ENCODE assay signal across 8 cellular contexts in genomic region chr11:1486054-1486825, GRCh38. TPM values are rescaled to one million over a fixed set of nuclear protein-coding genes. Genes with fewer than 3 reads are reported as not detected.
DNase-seq lines count a peak whose midpoint lies in the region; ATAC-seq and TF ChIP-seq lines count a peak whose summit lies in the region.

TSS of gene MOB2 (minus strand) at chr11:1486779. CDS start at chr11:1486556, 223 bp downstream.

- ATAC-seq in HG02763 (IDR thresholded peaks at IDR 0.05; ENCODE audit: unreplicated experiment) = no peak

- H3K4me3 Mint-ChIP-seq in activated CD4-positive, alpha-beta T cell treated with anti-CD3 and anti-CD28 coated beads, Interleukin-2, amount 10 ng/mL, durations not matched to agents 7 days and 5 days = no peak within 1 kb of the TSS
- H3K4me3 Mint-ChIP-seq in type B pancreatic cell = no peak within 1 kb of the TSS

- H3K36me3 Mint-ChIP-seq in activated CD4-positive, alpha-beta T cell treated with anti-CD3 and anti-CD28 coated beads, Interleukin-2, amount 10 ng/mL, durations not matched to agents 7 days and 5 days (ENCODE audit: low read depth) = no peaks in the 10 kb centered on the region
- no peaks in the 10 kb centered on the region for H3K36me3 Mint-ChIP-seq in type B pancreatic cell

- DNase-seq in activated CD4-positive, alpha-beta T cell treated with anti-CD3 and anti-CD28 coated beads, Interleukin-2, amount 10 ng/mL, durations not matched to agents 7 days and 5 days = no peak
- DNase-seq in activated CD4-positive, alpha-beta T cell treated with anti-CD3 and anti-CD28 coated beads, Interleukin-2, amount 50 U/mL, for 1 hour = no peak
- no peak for DNase-seq in cerebellum (ENCODE audit: low spot score)
- DNase-seq in lung microvascular endothelial cell (ENCODE audit: low read depth in 2 of 2) = peak; percentile 44 to 63
- no peak for DNase-seq in type B pancreatic cell (ENCODE audit: extremely low spot score, unreplicated experiment)
- no peak for DNase-seq in HCEC 1CT
- DNase-seq in NCI-H446 (lab: John Stamatoyannopoulos, UW) = no peak

- no peaks in the 10 kb centered on the region for H3K9me3 Mint-ChIP-seq in activated CD4-positive, alpha-beta T cell treated with anti-CD3 and anti-CD28 coated beads, Interleukin-2, amount 10 ng/mL, durations not matched to agents 7 days and 5 days
- H3K9me3 Mint-ChIP-seq in type B pancreatic cell = no peaks in the 10 kb centered on the region

- no peak for TF ChIP-seq CTCF in type B pancreatic cell (conservative IDR thresholded peaks at IDR 0.05)

- H3K27me3 Mint-ChIP-seq in activated CD4-positive, alpha-beta T cell treated with anti-CD3 and anti-CD28 coated beads, Interleukin-2, amount 10 ng/mL, durations not matched to agents 7 days and 5 days = no peaks in the 10 kb centered on the region
- no peaks in the 10 kb centered on the region for H3K27me3 Mint-ChIP-seq in type B pancreatic cell

- H3K27ac Mint-ChIP-seq in activated CD4-positive, alpha-beta T cell treated with anti-CD3 and anti-CD28 coated beads, Interleukin-2, amount 10 ng/mL, durations not matched to agents 7 days and 5 days = no peak within 1 kb of the TSS
- no peak within 1 kb of the TSS for H3K27ac Mint-ChIP-seq in type B pancreatic cell

- peaks cover 3% of the 10 kb centered on the region for H3K4me1 Mint-ChIP-seq in activated CD4-positive, alpha-beta T cell treated with anti-CD3 and anti-CD28 coated beads, Interleukin-2, amount 10 ng/mL, durations not matched to agents 7 days and 5 days
- peaks cover 10% of the 10 kb centered on the region for H3K4me1 Mint-ChIP-seq in type B pancreatic cell (ENCODE audit: unreplicated experiment)

- POLR2A ChIA-PET in activated CD4-positive, alpha-beta T cell treated with anti-CD3 and anti-CD28 coated beads, Interleukin-2, amount 10 ng/mL, durations not matched to agents 7 days and 5 days (lab: Charles Lee) = no interaction called here

- CTCF ChIA-PET in activated CD4-positive, alpha-beta T cell treated with anti-CD3 and anti-CD28 coated beads, Interleukin-2, amount 10 ng/mL, durations not matched to agents 7 days and 5 days (lab: Charles Lee) = no interaction called here

RNA-seq across cellular contexts. Expression of gene MOB2, which starts in this region (rescaled TPM):
- total RNA-seq in activated CD4-positive, alpha-beta T cell treated with anti-CD3 and anti-CD28 coated beads, Interleukin-2, amount 10 ng/mL, durations not matched to agents 7 days and 5 days = 10 to 100 TPM; 45.1 to 45.4 TPM
- total RNA-seq in cerebellum (14.7 TPM), lung microvascular endothelial cell (36.4 and 46.0 TPM in 2 replicates), type B pancreatic cell (ENCODE audit: low replicate concordance) (39.6 and 46.8 TPM in 2 replicates)

Comparison
In these comparisons a context has a peak if more than half of its experiments do, and no peak if none do; other contexts are left out.
1. DNase-seq: peak in lung microvascular endothelial cell (2 of 2); none in activated CD4-positive, alpha-beta T cell treated with anti-CD3 and anti-CD28 coated beads, Interleukin-2, amount 10 ng/mL, durations not matched to agents 7 days and 5 days (single experiment), activated CD4-positive, alpha-beta T cell treated with anti-CD3 and anti-CD28 coated beads, Interleukin-2, amount 50 U/mL, for 1 hour (single experiment), cerebellum (single experiment), type B pancreatic cell (single experiment), HCEC 1CT (single experiment) and NCI-H446 (0 of 2).